In genomic region chr11:36306888-36307287, GRCh38 we compare ENCODE assay signal across 8 cellular contexts. TPM values are rescaled to one million over a fixed set of nuclear protein-coding genes. Genes with fewer than 3 reads are reported as not detected.
DNase-seq lines count a peak whose midpoint lies in the region; ATAC-seq and TF ChIP-seq lines count a peak whose summit lies in the region.

No MANE protein-coding gene starts in this region.

- 33 to 37% methylated on average over 3 of the region's 3 CpGs for WGBS in transverse colon (ENCODE audit: low coverage in 1 of 2), 2 donors

- no peak for TF ChIP-seq EP300 in transverse colon (IDR thresholded peaks at IDR 0.05; ENCODE audit: low read depth)

- intact Hi-C loops in left cardiac atrium (cut with DNase I) = loop anchor here in 1 of 2 donors (10.0 kb wide), 1 partner anchor 58 kb away; no protein-coding TSS in a partner anchor
- intact Hi-C loops in transverse colon (cut with DNase I; ENCODE audit: low total_unique reads) = no loop called here

- in situ Hi-C loops in transverse colon (cut with MboI; ENCODE audit: low pct_ligation_motif_present in 1 of 4, low pct_unique_long_range_greater_than_20kb in 1 of 4, low sequenced_read_pairs in 3 of 4) = no loop called here

- H3K27me3 ChIP-seq in cardiac muscle cell = peaks cover 24% of the 10 kb centered on the region
- H3K27me3 ChIP-seq in transverse colon = no peaks in the 10 kb centered on the region

- H3K27ac ChIP-seq in cardiac muscle cell = no peak overlapping the region
- no peak overlapping the region for H3K27ac ChIP-seq in transverse colon

- ATAC-seq in left cardiac atrium = no peak
- ATAC-seq in HG03457 (IDR thresholded peaks at IDR 0.05; ENCODE audit: unreplicated experiment) = no peak
- no peak for ATAC-seq in GM19035 (IDR thresholded peaks at IDR 0.05; ENCODE audit: unreplicated experiment)

- DNase-seq in cardiac muscle cell (ENCODE audit: low read depth in 1 of 2, low spot score in 1 of 2) (peak; percentile 23 to 74), left cardiac atrium (no peak), RKO (ENCODE audit: low spot score) (peak; percentile 35), fibroblast of gingiva (ENCODE audit: low read depth) (peak; percentile 52), transverse colon (no peak), NCI-H748 (lab: John Stamatoyannopoulos, UW; ENCODE audit: unreplicated experiment) (no peak)

- H3K4me3 ChIP-seq in cardiac muscle cell (no peak overlapping the region), transverse colon (no peak overlapping the region)

- H3K9me3 ChIP-seq in cardiac muscle cell (ENCODE audit: low read depth) (no peaks in the 10 kb centered on the region), transverse colon (no peaks in the 10 kb centered on the region)

- no peak for TF ChIP-seq POLR2A in transverse colon (IDR thresholded peaks at IDR 0.05)

- H3K4me1 ChIP-seq in cardiac muscle cell (ENCODE audit: low read depth) = no peaks in the 10 kb centered on the region
- peaks cover 0 to 26% (median 13%) of the 10 kb centered on the region in 4 donors for H3K4me1 ChIP-seq in transverse colon

- TF ChIP-seq CTCF in cardiac muscle cell (IDR thresholded peaks at IDR 0.05; ENCODE audit: low read depth, low read length) = peak; percentile 65
- TF ChIP-seq CTCF in transverse colon (IDR thresholded peaks at IDR 0.05) = peak; percentile 12 to 25 (median 13)

- no peaks in the 10 kb centered on the region for H3K36me3 ChIP-seq in cardiac muscle cell
- H3K36me3 ChIP-seq in transverse colon = no peaks in the 10 kb centered on the region

RNA-seq across cellular contexts. Expression of gene PRR5L, which starts 10.8 kb away (rescaled TPM):
- total RNA-seq in cardiac muscle cell (2.6 TPM in 2 replicates), left cardiac atrium (1 to 10 TPM; 4.0 to 5.8 TPM), transverse colon (100 to 1,000 TPM; 203 to 418 (median 251) TPM)
- 0.70 TPM in 1 of 2 replicates, not detected in the other for polyA plus RNA-seq in cardiac muscle cell

RNA-seq across cellular contexts. Expression of gene COMMD9, which starts 17.7 kb away (rescaled TPM):
- total RNA-seq in cardiac muscle cell = 34.2 and 45.1 TPM in 2 replicates
- polyA plus RNA-seq in cardiac muscle cell = 60.0 and 84.9 TPM in 2 replicates
- total RNA-seq in left cardiac atrium = 10 to 100 TPM; 38.4 to 48.8 TPM
- total RNA-seq in transverse colon = 10 to 100 TPM; 22.4 to 46.2 (median 33.9) TPM

Comparison
In these comparisons a context has a peak if more than half of its experiments do, and no peak if none do; other contexts are left out.
1. DNase-seq: peak in cardiac muscle cell (2 of 2), RKO (single experiment) and fibroblast of gingiva (single experiment); none in left cardiac atrium (single experiment), transverse colon (single experiment) and NCI-H748 (single experiment).
2. RNA of gene PRR5L, which starts 10.8 kb away (total RNA-seq): 203 to 418 TPM in transverse colon; 4.0 to 5.8 TPM in left cardiac atrium and 2.6 TPM in cardiac muscle cell; every median in the first group is over 10 times any median in the second.